1 cellular context compared by ENCODE assay signal in genomic region chr21:38958940-38959685, GRCh38.
TF ChIP-seq lines count a peak whose summit lies in the region.

No MANE protein-coding gene starts in this region.

TF ChIP-seq in K562, 482 proteins besides CTCF, POLR2A, EP300 and RAD21 (continued from another document and continues in another):
- TF ChIP-seq PRDM10 (IDR thresholded peaks at IDR 0.05; ENCODE audit: partially characterized antibody) = peak; percentile 50
- TF ChIP-seq, protein P1, sequence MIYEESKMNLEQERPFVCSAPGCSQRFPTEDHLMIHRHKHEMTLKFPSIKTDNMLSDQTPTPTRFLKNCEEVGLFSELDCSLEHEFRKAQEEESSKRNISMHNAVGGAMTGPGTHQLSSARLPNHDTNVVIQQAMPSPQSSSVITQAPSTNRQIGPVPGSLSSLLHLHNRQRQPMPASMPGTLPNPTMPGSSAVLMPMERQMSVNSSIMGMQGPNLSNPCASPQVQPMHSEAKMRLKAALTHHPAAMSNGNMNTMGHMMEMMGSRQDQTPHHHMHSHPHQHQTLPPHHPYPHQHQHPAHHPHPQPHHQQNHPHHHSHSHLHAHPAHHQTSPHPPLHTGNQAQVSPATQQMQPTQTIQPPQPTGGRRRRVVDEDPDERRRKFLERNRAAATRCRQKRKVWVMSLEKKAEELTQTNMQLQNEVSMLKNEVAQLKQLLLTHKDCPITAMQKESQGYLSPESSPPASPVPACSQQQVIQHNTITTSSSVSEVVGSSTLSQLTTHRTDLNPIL (CRISPR knock-in tag; IDR thresholded peaks at IDR 0.05) = no peak
- TF ChIP-seq NFYB (IDR thresholded peaks at IDR 0.05; ENCODE audit: extremely low read depth, insufficient read length) = no peak
- TF ChIP-seq ZNF589 (CRISPR knock-in tag; IDR thresholded peaks at IDR 0.05; ENCODE audit: low read depth) = no peak; the same call in none of the 2 replicates
- TF ChIP-seq KLF13 (tag; IDR thresholded peaks at IDR 0.05; ENCODE audit: borderline replicate concordance, low read depth) = no peak
- no peak for TF ChIP-seq CBFA2T2 (conservative IDR thresholded peaks at IDR 0.05)
- TF ChIP-seq NFE2L1 (tag; IDR thresholded peaks at IDR 0.05; ENCODE audit: borderline replicate concordance, low read depth) = no peak
- TF ChIP-seq, protein P2, sequence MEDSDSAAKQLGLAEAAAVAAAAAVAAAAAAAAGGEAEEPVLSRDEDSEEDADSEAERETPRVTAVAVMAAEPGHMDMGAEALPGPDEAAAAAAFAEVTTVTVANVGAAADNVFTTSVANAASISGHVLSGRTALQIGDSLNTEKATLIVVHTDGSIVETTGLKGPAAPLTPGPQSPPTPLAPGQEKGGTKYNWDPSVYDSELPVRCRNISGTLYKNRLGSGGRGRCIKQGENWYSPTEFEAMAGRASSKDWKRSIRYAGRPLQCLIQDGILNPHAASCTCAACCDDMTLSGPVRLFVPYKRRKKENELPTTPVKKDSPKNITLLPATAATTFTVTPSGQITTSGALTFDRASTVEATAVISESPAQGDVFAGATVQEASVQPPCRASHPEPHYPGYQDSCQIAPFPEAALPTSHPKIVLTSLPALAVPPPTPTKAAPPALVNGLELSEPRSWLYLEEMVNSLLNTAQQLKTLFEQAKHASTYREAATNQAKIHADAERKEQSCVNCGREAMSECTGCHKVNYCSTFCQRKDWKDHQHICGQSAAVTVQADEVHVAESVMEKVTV (CRISPR knock-in tag; IDR thresholded peaks at IDR 0.05) = no peak
- no peak for TF ChIP-seq LEF1 (IDR thresholded peaks at IDR 0.05)
- TF ChIP-seq U2AF2 (optimal IDR thresholded peaks at IDR 0.05; ENCODE audit: low read depth, low read length) = no peak
- no peak for TF ChIP-seq CEBPZ (IDR thresholded peaks at IDR 0.05; ENCODE audit: borderline replicate concordance, low read depth, low read length)
- TF ChIP-seq THRAP3 (IDR thresholded peaks at IDR 0.05; ENCODE audit: borderline replicate concordance) = no peak
- TF ChIP-seq SP2 (IDR thresholded peaks at IDR 0.05; ENCODE audit: extremely low read depth, low read depth, low read length, poor library complexity, severe bottlenecking) = no peak
- TF ChIP-seq SREBF1 (IDR thresholded peaks at IDR 0.05; ENCODE audit: borderline replicate concordance, low read depth, low read length) = 0 out of 2 replicates have a peak, but pooled peaks have one; percentile 34
- TF ChIP-seq, protein P3, sequence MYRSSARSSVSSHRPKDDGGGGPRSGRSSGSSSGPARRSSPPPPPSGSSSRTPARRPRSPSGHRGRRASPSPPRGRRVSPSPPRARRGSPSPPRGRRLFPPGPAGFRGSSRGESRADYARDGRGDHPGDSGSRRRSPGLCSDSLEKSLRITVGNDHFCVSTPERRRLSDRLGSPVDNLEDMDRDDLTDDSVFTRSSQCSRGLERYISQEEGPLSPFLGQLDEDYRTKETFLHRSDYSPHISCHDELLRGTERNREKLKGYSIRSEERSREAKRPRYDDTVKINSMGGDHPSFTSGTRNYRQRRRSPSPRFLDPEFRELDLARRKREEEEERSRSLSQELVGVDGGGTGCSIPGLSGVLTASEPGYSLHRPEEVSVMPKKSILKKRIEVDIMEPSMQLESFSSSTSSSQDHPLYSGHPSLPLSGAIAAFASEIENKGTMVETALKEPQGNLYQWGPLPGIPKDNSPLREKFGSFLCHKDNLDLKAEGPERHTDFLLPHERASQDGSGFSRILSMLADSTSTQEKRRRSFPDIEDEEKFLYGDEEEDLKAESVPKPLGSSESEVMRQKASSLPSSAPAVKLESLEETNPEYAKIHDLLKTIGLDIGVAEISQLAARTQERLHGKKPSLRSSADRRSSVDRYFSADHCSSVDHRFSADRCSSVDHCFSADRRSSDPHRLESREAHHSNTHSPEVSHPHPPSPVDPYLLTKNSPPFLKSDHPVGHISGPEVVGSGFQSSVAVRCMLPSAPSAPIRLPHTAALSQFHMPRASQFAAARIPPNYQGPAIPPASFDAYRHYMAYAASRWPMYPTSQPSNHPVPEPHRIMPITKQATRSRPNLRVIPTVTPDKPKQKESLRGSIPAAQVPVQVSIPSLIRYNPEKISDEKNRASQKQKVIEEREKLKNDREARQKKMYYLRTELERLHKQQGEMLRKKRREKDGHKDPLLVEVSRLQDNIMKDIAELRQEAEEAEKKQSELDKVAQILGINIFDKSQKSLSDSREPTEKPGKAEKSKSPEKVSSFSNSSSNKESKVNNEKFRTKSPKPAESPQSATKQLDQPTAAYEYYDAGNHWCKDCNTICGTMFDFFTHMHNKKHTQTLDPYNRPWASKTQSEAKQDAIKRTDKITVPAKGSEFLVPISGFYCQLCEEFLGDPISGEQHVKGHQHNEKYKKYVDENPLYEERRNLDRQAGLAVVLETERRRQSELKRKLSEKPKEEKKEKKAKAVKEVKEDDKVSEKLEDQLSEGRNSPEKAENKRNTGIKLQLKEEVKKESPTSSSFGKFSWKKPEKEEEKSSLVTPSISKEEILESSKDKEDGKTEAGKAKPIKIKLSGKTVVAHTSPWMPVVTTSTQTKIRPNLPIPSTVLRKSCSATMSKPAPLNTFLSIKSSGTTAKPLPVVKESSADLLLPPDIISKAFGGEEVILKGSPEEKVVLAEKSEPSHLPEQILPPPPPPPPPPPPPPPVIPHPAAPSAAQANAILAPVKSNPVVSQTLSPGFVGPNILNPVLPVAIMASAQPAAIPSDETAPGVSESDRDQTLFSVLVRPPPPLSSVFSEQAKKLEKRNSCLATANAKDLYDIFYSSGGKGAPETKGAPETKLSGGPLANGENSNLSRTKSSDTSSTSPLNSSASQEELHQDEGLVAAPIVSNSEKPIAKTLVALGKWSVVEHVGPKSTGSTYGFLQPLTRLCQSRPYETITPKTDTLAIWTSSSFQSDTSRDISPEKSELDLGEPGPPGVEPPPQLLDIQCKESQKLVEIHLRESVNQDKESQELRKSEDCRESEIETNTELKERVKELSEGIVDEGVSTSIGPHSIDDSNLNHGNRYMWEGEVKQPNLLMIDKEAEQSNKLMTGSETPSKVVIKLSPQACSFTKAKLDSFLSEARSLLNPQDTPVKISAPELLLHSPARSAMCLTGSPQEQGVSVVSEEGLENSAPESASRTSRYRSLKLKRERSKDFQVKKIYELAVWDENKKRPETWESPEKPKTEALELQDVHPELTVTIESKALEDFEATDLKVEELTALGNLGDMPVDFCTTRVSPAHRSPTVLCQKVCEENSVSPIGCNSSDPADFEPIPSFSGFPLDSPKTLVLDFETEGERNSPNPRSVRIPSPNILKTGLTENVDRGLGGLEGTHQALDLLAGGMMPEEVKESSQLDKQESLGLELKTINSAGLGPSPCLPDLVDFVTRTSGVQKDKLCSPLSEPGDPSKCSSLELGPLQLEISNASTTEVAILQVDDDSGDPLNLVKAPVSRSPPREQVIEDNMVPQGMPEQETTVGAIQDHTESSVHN (IDR thresholded peaks at IDR 0.05; ENCODE audit: borderline replicate concordance in 1 of 2, low read depth in 1 of 2) = no peak
- TF ChIP-seq SIN3A (IDR thresholded peaks at IDR 0.05; ENCODE audit: borderline replicate concordance in 2 of 2, control insufficient read depth in 1 of 2, low read depth in 2 of 2, low read length in 2 of 2) = no peak
- TF ChIP-seq ZNF707 (CRISPR knock-in tag; conservative IDR thresholded peaks at IDR 0.05) = no peak
- no peak for TF ChIP-seq RFX5 (IDR thresholded peaks at IDR 0.05; ENCODE audit: low read depth, low read length)
- no peak for TF ChIP-seq BCL6 (CRISPR knock-in tag; IDR thresholded peaks at IDR 0.05)
- no peak for TF ChIP-seq NELFE (IDR thresholded peaks at IDR 0.05; ENCODE audit: insufficient read depth, insufficient read length)
- no peak for TF ChIP-seq NBN (IDR thresholded peaks at IDR 0.05; ENCODE audit: low read depth)
- no peak for TF ChIP-seq WHSC1 (IDR thresholded peaks at IDR 0.05; ENCODE audit: low read length)
- no peak for TF ChIP-seq ZSCAN29 (IDR thresholded peaks at IDR 0.05)
- TF ChIP-seq ZNF263 (CRISPR knock-in tag; IDR thresholded peaks at IDR 0.05; ENCODE audit: borderline replicate concordance) = peak; percentile 23; the same call in 1 of the 2 replicates
- TF ChIP-seq, protein P4, sequence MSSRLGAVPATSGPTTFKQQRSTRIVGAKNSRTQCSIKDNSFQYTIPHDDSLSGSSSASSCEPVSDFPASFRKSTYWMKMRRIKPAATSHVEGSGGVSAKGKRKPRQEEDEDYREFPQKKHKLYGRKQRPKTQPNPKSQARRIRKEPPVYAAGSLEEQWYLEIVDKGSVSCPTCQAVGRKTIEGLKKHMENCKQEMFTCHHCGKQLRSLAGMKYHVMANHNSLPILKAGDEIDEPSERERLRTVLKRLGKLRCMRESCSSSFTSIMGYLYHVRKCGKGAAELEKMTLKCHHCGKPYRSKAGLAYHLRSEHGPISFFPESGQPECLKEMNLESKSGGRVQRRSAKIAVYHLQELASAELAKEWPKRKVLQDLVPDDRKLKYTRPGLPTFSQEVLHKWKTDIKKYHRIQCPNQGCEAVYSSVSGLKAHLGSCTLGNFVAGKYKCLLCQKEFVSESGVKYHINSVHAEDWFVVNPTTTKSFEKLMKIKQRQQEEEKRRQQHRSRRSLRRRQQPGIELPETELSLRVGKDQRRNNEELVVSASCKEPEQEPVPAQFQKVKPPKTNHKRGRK (tag; IDR thresholded peaks at IDR 0.05) = no peak
- no peak for TF ChIP-seq BRD9 (IDR thresholded peaks at IDR 0.05; ENCODE audit: low read depth, partially characterized antibody)
- no peak for TF ChIP-seq PHB (CRISPR knock-in tag; IDR thresholded peaks at IDR 0.05)
- TF ChIP-seq JUNB (CRISPR knock-in tag; conservative IDR thresholded peaks at IDR 0.05) = no peak
- TF ChIP-seq ZNF584 (CRISPR knock-in tag; IDR thresholded peaks at IDR 0.05; ENCODE audit: low read depth) = peak; percentile 83; the same call in 1 of the 2 replicates
- no peak for TF ChIP-seq MBD2 (IDR thresholded peaks at IDR 0.05; ENCODE audit: borderline replicate concordance, low read depth)
- no peak for TF ChIP-seq PTBP1 (IDR thresholded peaks at IDR 0.05; ENCODE audit: low read depth, low read length)
- no peak for TF ChIP-seq NCOA6 (IDR thresholded peaks at IDR 0.05)
- no peak for TF ChIP-seq HDAC3 (IDR thresholded peaks at IDR 0.05; ENCODE audit: borderline replicate concordance, partially characterized antibody)
- no peak for TF ChIP-seq KLF6 (CRISPR knock-in tag; IDR thresholded peaks at IDR 0.05; ENCODE audit: borderline replicate concordance)
- no peak for TF ChIP-seq TBL1XR1 (IDR thresholded peaks at IDR 0.05; ENCODE audit: low read length in 2 of 2)
- TF ChIP-seq ZFPM2 (CRISPR knock-in tag; IDR thresholded peaks at IDR 0.05) = no peak
- TF ChIP-seq CLOCK (CRISPR knock-in tag; IDR thresholded peaks at IDR 0.05; ENCODE audit: borderline replicate concordance) = no peak
- no peak for TF ChIP-seq KDM1A (IDR thresholded peaks at IDR 0.05)
- no peak for TF ChIP-seq CBX1 (IDR thresholded peaks at IDR 0.05; ENCODE audit: low read depth)
